10 cellular contexts compared by ENCODE assay signal in genomic region chr11:16226245-16226644, GRCh38.
A peak's percentile ranks its signal among the peaks of the same experiment; 100 is the strongest.
DNase-seq lines count a peak whose midpoint lies in the region; ATAC-seq and TF ChIP-seq lines count a peak whose summit lies in the region.
"Had no signal": no experiment of that assay in that cellular context is flagged by ENCODE, and none has a peak within 500 bp of the region (broad histone marks: within the 10 kb centered on the region; RNA-seq: fewer than 3 reads in every experiment).

No MANE protein-coding gene starts in this region.

- H3K4me1 ChIP-seq in mammary epithelial cell (ENCODE audit: insufficient read depth, low read length) (no peaks in the 10 kb centered on the region), lower lobe of right lung (peaks cover 10% of the 10 kb centered on the region), esophagus muscularis mucosa (no peaks in the 10 kb centered on the region)

- no peaks in the 10 kb centered on the region for H3K27me3 ChIP-seq in mammary epithelial cell (ENCODE audit: insufficient read depth, low read length)
- H3K27me3 ChIP-seq in lower lobe of right lung (ENCODE audit: low read depth) = no peaks in the 10 kb centered on the region
- no peaks in the 10 kb centered on the region for H3K27me3 ChIP-seq in esophagus muscularis mucosa

- no peak overlapping the region for H2AFZ ChIP-seq in mammary epithelial cell (ENCODE audit: low read depth, low read length)

- no peaks in the 10 kb centered on the region for H4K20me1 ChIP-seq in mammary epithelial cell (ENCODE audit: insufficient read depth, low read length)

- H3K4me2 ChIP-seq in mammary epithelial cell (ENCODE audit: insufficient read depth, low read depth, low read length) = no peak overlapping the region

- H3K27ac ChIP-seq in mammary epithelial cell (ENCODE audit: insufficient read depth, low read depth, low read length) = no peak overlapping the region
- H3K27ac ChIP-seq in lower lobe of right lung = no peak overlapping the region
- no peak overlapping the region for H3K27ac ChIP-seq in esophagus muscularis mucosa (replicated peaks in 1 of 4)

- H3K9me3 Mint-ChIP-seq in osteocyte (ENCODE audit: unreplicated experiment) = no peaks in the 10 kb centered on the region
- H3K9me3 Mint-ChIP-seq: H9 had no signal

- in situ Hi-C loops in mammary epithelial cell (cut with MboI; ENCODE audit: low sequenced_read_pairs in 2 of 2) = no loop called here

- no peak for TF ChIP-seq EP300 in esophagus muscularis mucosa (IDR thresholded peaks at IDR 0.05)

- no peaks in the 10 kb centered on the region for H3K36me3 ChIP-seq in mammary epithelial cell (ENCODE audit: insufficient read depth, low read length)
- no peaks in the 10 kb centered on the region for H3K36me3 ChIP-seq in lower lobe of right lung
- no peaks in the 10 kb centered on the region for H3K36me3 ChIP-seq in esophagus muscularis mucosa

- no peak for TF ChIP-seq POLR2A in esophagus muscularis mucosa (IDR thresholded peaks at IDR 0.05; ENCODE audit: low read depth)

- H3K9ac ChIP-seq in mammary epithelial cell (ENCODE audit: insufficient read depth, low read length) = no peak overlapping the region

- intact Hi-C loops in mammary epithelial cell (cut with micrococcal nuclease) = no loop called here
- intact Hi-C loops in lower lobe of right lung (cut with DNase I) = no loop called here
- intact Hi-C loops in esophagus muscularis mucosa (cut with DNase I) = no loop called here

- BruUV-seq in mammary epithelial cell (replicated peaks; lab: Mats Ljungman, UMichigan) = no TSS peak

- CTCF ChIA-PET in mammary epithelial cell (lab: Charles Lee; ENCODE audit: low non-redundant PET) = no interaction called here

- dilution Hi-C loops in mammary epithelial cell (cut with HindIII; ENCODE audit: low sequenced_read_pairs) = no loop called here

- peak in 1 of 2 donors; percentile 48 for ATAC-seq in lower lobe of right lung

- no peaks in the 10 kb centered on the region for H3K36me3 Mint-ChIP-seq in osteocyte (ENCODE audit: unreplicated experiment)

- TF ChIP-seq CTCF in mammary epithelial cell (conservative IDR thresholded peaks at IDR 0.05 in 1 of 2, IDR thresholded peaks at IDR 0.05 in 1 of 2; ENCODE audit: extremely low read depth in 1 of 2, insufficient read depth in 1 of 2, low read depth in 1 of 2, low read length in 2 of 2) = no peak
- no peak for TF ChIP-seq CTCF in lower lobe of right lung (IDR thresholded peaks at IDR 0.05)
- TF ChIP-seq CTCF in osteocyte (IDR thresholded peaks at IDR 0.05) = no peak
- TF ChIP-seq CTCF in esophagus muscularis mucosa (IDR thresholded peaks at IDR 0.05) = no peak

- H3K4me3 ChIP-seq in mammary epithelial cell (replicated peaks in 1 of 3; ENCODE audit: insufficient read depth in 1 of 3, low read depth in 2 of 3, low read length in 3 of 3) (no peak overlapping the region), lower lobe of right lung (no peak overlapping the region), esophagus muscularis mucosa (no peak overlapping the region)

- H3K79me2 ChIP-seq in mammary epithelial cell (ENCODE audit: insufficient read depth, low read length) = no peaks in the 10 kb centered on the region

- WGBS in mammary epithelial cell (ENCODE audit: low coverage, missing lambda C conversion rate) = 91% methylated on average over 3 of the region's 3 CpGs
- 75% methylated on average over 3 of the region's 3 CpGs for WGBS in esophagus muscularis mucosa

- H3K9me3 ChIP-seq in mammary epithelial cell (replicated peaks; ENCODE audit: insufficient read depth, low read length) = no peaks in the 10 kb centered on the region
- H3K9me3 ChIP-seq in lower lobe of right lung = no peaks in the 10 kb centered on the region
- H3K9me3 ChIP-seq in esophagus muscularis mucosa = no peaks in the 10 kb centered on the region

- H3K4me3 Mint-ChIP-seq in osteocyte (ENCODE audit: unreplicated experiment) = no peak overlapping the region
- H3K4me3 Mint-ChIP-seq: H9 had no signal

- no peaks in the 10 kb centered on the region for H3K27me3 Mint-ChIP-seq in osteocyte (ENCODE audit: unreplicated experiment)

- peaks cover 7% of the 10 kb centered on the region for H3K4me1 Mint-ChIP-seq in osteocyte (ENCODE audit: unreplicated experiment)

- DNase-seq in EH (ENCODE audit: low read depth) (peak; percentile 40), NCI-H1930 (lab: John Stamatoyannopoulos, UW) (peak; percentile 10 to 53), mammary epithelial cell (peak; percentile 37), lower lobe of right lung (peak; percentile 55), osteocyte (ENCODE audit: extremely low spot score, unreplicated experiment) (no peak), esophagus muscularis mucosa (ENCODE audit: extremely low spot score) (no peak)
- no peak for DNase-seq in effector CD8-positive, alpha-beta T cell (lab: John Stamatoyannopoulos, UW)
- no peak for DNase-seq in activated naive CD4-positive, alpha-beta T cell (lab: John Stamatoyannopoulos, UW)
- DNase-seq: H9, MV-4-11 had no signal

- H3K27ac Mint-ChIP-seq in osteocyte (ENCODE audit: unreplicated experiment) = no peak overlapping the region
- H3K27ac Mint-ChIP-seq: H9 had no signal

Comparison
In these comparisons a context has a peak if more than half of its experiments do, and no peak if none do; other contexts are left out.
1. DNase-seq: peak in EH (single experiment), NCI-H1930 (2 of 2), mammary epithelial cell (single experiment) and lower lobe of right lung (single experiment); none in effector CD8-positive, alpha-beta T cell (single experiment), activated naive CD4-positive, alpha-beta T cell (0 of 4), osteocyte (single experiment) and esophagus muscularis mucosa (single experiment).